Comparison of ENCODE assay signal across 8 cellular contexts in genomic region chr5:125484272-125485002, GRCh38.
A peak's percentile ranks its signal among the peaks of the same experiment; 100 is the strongest.
DNase-seq lines count a peak whose midpoint lies in the region; ATAC-seq, FAIRE-seq and TF ChIP-seq lines count a peak whose summit lies in the region.

No MANE protein-coding gene starts in this region.

- peaks cover 12% of the 10 kb centered on the region for H3K4me1 ChIP-seq in prostate gland (replicated peaks)

- ATAC-seq in Right ventricle myocardium superior (ENCODE audit: poor library complexity), result peak; percentile 92
- ATAC-seq in HG03045 (IDR thresholded peaks at IDR 0.05; ENCODE audit: unreplicated experiment), result no peak

- H3K27me3 ChIP-seq in prostate gland (replicated peaks; ENCODE audit: insufficient read depth), result no peaks in the 10 kb centered on the region

- DNase-seq in Right ventricle myocardium superior (peak; percentile 80), prostate gland (ENCODE audit: low spot score) (peak; percentile 74), SKM-1 (lab: John Stamatoyannopoulos, UW; ENCODE audit: unreplicated experiment) (no peak), T-helper 9 cell (no peak)

- no peaks in the 10 kb centered on the region for H3K9me3 ChIP-seq in prostate gland

- H3K36me3 ChIP-seq in prostate gland, result no peaks in the 10 kb centered on the region

- TF ChIP-seq CTCF in 22Rv1 (IDR thresholded peaks at IDR 0.05), result no peak
- TF ChIP-seq CTCF in prostate gland (IDR thresholded peaks at IDR 0.05), result no peak

- intact Hi-C loops in Right ventricle myocardium superior (cut with DNase I), result no loop called here
- intact Hi-C loops in prostate gland (cut with DNase I), result loop anchor here (5.0 to 10.0 kb wide), 6 partner anchors 72 to 737 kb away; partner anchors contain the start of gene ZNF608

- peak; percentile 52 for TF ChIP-seq EP300 in Ishikawa (IDR thresholded peaks at IDR 0.05; ENCODE audit: borderline replicate concordance)

- peak overlapping the region; percentile 88 for H3K27ac ChIP-seq in 22Rv1
- peak overlapping the region; percentile 64 to 70 for H3K27ac ChIP-seq in prostate gland

- H3K4me3 ChIP-seq in prostate gland, result no peak overlapping the region

- no peak for TF ChIP-seq RAD21 in Ishikawa (IDR thresholded peaks at IDR 0.05; ENCODE audit: low read depth)

- 6% methylated on average over 8 of the region's 8 CpGs for WGBS in prostate gland

- peak; percentile 53 for FAIRE-seq in TTC549 (lab: Jason Lieb, UNC)

- no peak for TF ChIP-seq POLR2A in prostate gland (IDR thresholded peaks at IDR 0.05)

TF ChIP-seq in Ishikawa, 13 proteins besides CTCF, POLR2A, EP300 and RAD21:
- TF ChIP-seq TEAD4 (IDR thresholded peaks at IDR 0.05) (0 out of 2 replicates have a peak, but pooled peaks have one; percentile 5), REST (IDR thresholded peaks at IDR 0.05; ENCODE audit: low read depth) (no peak), TCF12 (IDR thresholded peaks at IDR 0.05; ENCODE audit: low read depth) (no peak), CREB1 (IDR thresholded peaks at IDR 0.05; ENCODE audit: low read depth) (no peak), MAX (IDR thresholded peaks at IDR 0.05) (no peak), NFIC (IDR thresholded peaks at IDR 0.05) (peak; percentile 41), USF1 (IDR thresholded peaks at IDR 0.05) (no peak), ZBTB7A (IDR thresholded peaks at IDR 0.05; ENCODE audit: low read depth) (no peak), FOXM1 (IDR thresholded peaks at IDR 0.05; ENCODE audit: borderline replicate concordance, low read depth) (no peak), CEBPB (IDR thresholded peaks at IDR 0.05) (peak; percentile 68), YY1 (IDR thresholded peaks at IDR 0.05; ENCODE audit: low read depth) (no peak), EGR1 (IDR thresholded peaks at IDR 0.05) (no peak), TAF1 (IDR thresholded peaks at IDR 0.05; ENCODE audit: low read depth) (no peak)

Comparison
In these comparisons a context has a peak if more than half of its experiments do, and no peak if none do; other contexts are left out.
1. DNase-seq: peak in Right ventricle myocardium superior (single experiment) and prostate gland (single experiment); none in SKM-1 (single experiment) and T-helper 9 cell (single experiment).